In genomic region chr1:230558324-230558723, GRCh38 we compare ENCODE assay signal across 35 cellular contexts.
"Had no signal": no experiment of that assay in that cellular context is flagged by ENCODE, and none has a peak within 500 bp of the region (broad histone marks: within the 10 kb centered on the region; RNA-seq: fewer than 3 reads in every experiment).

No MANE protein-coding gene starts in this region.

- DNase-seq: Karpas-422, Kasumi-1, KG1, MG63, MM.1S, MV-4-11, NCI-H1048, NCI-H1092, NCI-H1092 treated with DMSO at 0.1 percent for 48 hours, NCI-H1105, NCI-H1105 treated with DMSO at 0.1 percent for 48 hours, NCI-H1417, NCI-H1417 treated with DMSO at 0.1 percent for 48 hours, NCI-H1436, NCI-H1436 treated with DMSO at 0.1 percent for 48 hours, NCI-H146, NCI-H1694, NCI-H1694 treated with DMSO at 0.1 percent for 48 hours, NCI-H187, NCI-H187 treated with DMSO at 0.1 percent for 48 hours, NCI-H1930, NCI-H2029, NCI-H2029 treated with DMSO at 0.1 percent for 48 hours, NCI-H2081, NCI-H2081 treated with DMSO at 0.1 percent for 48 hours, NCI-H2107, NCI-H2171, NCI-H2171 treated with DMSO at 0.1 percent for 48 hours, NCI-H2227 treated with DMSO at 0.1 percent for 48 hours, NCI-H226, NCI-H345, NCI-H446, NCI-H446 treated with DMSO at 0.1 percent for 48 hours, NCI-H510A had no signal

- H3K4me3 ChIP-seq: MG63 had no signal

- H3K36me3 ChIP-seq: MG63 had no signal

- H3K9me3 ChIP-seq: MG63 had no signal

- H3K27ac ChIP-seq: KMS-11 had no signal
